Comparison of ENCODE assay signal across 8 cellular contexts in genomic region chr11:61797263-61797944, GRCh38. TPM values are rescaled to one million over a fixed set of nuclear protein-coding genes. Genes with fewer than 3 reads are reported as not detected.
DNase-seq lines count a peak whose midpoint lies in the region; ATAC-seq, FAIRE-seq and TF ChIP-seq lines count a peak whose summit lies in the region.

No MANE protein-coding gene starts in this region.

- H3K27ac ChIP-seq in PC-9, result no peak overlapping the region

- intact Hi-C loops in PC-9 (cut with micrococcal nuclease; ENCODE audit: unreplicated experiment), result loop anchor here (1.0 to 10.0 kb wide), 6 partner anchors 74 to 311 kb away; no protein-coding TSS in a partner anchor

- H4K20me1 ChIP-seq in PC-9 (ENCODE audit: insufficient read depth), result no peaks in the 10 kb centered on the region; the same call in none of the 2 replicates

- TF ChIP-seq CTCF in PC-9 (conservative IDR thresholded peaks at IDR 0.05) (peak; percentile 92), fibroblast of villous mesenchyme (IDR thresholded peaks at IDR 0.05; ENCODE audit: insufficient read depth, low read depth, low read length) (peak; percentile 82)

- no peaks in the 10 kb centered on the region for H3K9me3 ChIP-seq in PC-9 (ENCODE audit: insufficient read depth, low read depth)

- no peaks in the 10 kb centered on the region for H3K27me3 ChIP-seq in PC-9 (ENCODE audit: insufficient read depth, low read depth)

- DNase-seq in COLO829 (ENCODE audit: low spot score), result peak; percentile 77
- DNase-seq in KG1 (lab: John Stamatoyannopoulos, UW), result peak; percentile 83
- DNase-seq in PC-9, result peak; percentile 72 to 73
- peak; percentile 37 to 40 for DNase-seq in activated T-helper 1 cell treated with anti-CD3 and anti-CD28 coated beads, Interleukin-2, amount 50 U/mL, for 16 hours (ENCODE audit: low read depth in 1 of 2, low spot score in 1 of 2)
- DNase-seq in fibroblast of villous mesenchyme (ENCODE audit: low read depth), result peak; percentile 91
- peak; percentile 47 for DNase-seq in occipital lobe (lab: John Stamatoyannopoulos, UW)
- DNase-seq in urothelium cell line (ENCODE audit: low spot score), result peak; percentile 57

- H3F3A ChIP-seq in PC-9 (ENCODE audit: insufficient read depth, low read depth), result peaks cover 50% of the 10 kb centered on the region; the same call in 1 of the 2 replicates

- H2AFZ ChIP-seq in PC-9, result no peak overlapping the region

- peaks cover 53% of the 10 kb centered on the region for H3K79me2 ChIP-seq in PC-9 (ENCODE audit: low read depth)

- 0 out of 2 replicates have a peak, but pooled peaks cover 11% of the 10 kb centered on the region for H3K36me3 ChIP-seq in PC-9 (ENCODE audit: low read depth)

- POLR2A ChIA-PET in PC-9 (lab: Charles Lee; ENCODE audit: unreplicated experiment), result interaction anchor here (0.5 to 0.9 kb wide), 3 partner anchors 18 to 1810 kb away, joined by 6 to 18 read pairs (median 6); no protein-coding TSS in a partner anchor

- no peak for FAIRE-seq in urothelium cell line (lab: Jason Lieb, UNC)

- no peak overlapping the region for H3K4me2 ChIP-seq in PC-9

- ATAC-seq in GM21423 (IDR thresholded peaks at IDR 0.05; ENCODE audit: unreplicated experiment), result no peak

- H3K9me2 ChIP-seq in PC-9 (ENCODE audit: insufficient read depth), result no peaks in the 10 kb centered on the region

- H3K4me1 ChIP-seq in PC-9 (replicated peaks; ENCODE audit: insufficient read depth), result peaks cover 12% of the 10 kb centered on the region

- CTCF ChIA-PET in PC-9 (lab: Charles Lee), result interaction anchor here (0.6 to 3.1 kb wide), 13 partner anchors 16 to 531 kb away, joined by 3 to 21 read pairs (median 6); no protein-coding TSS in a partner anchor

- no peak overlapping the region for H3K4me3 ChIP-seq in PC-9
- no peak overlapping the region for H3K4me3 ChIP-seq in fibroblast of villous mesenchyme (ENCODE audit: low read depth, low read length)

- no TSS peak for BruUV-seq in PC-9 (replicated peaks; lab: Mats Ljungman, UMichigan)

RNA-seq across cellular contexts. Expression of gene FEN1, which starts 4.7 kb away (rescaled TPM):
- 56.5 and 60.9 TPM in 2 replicates for total RNA-seq in PC-9 (2021)
- total RNA-seq in fibroblast of villous mesenchyme, result 23.8 and 27.6 TPM in 2 replicates
- total RNA-seq in occipital lobe, result 13.3 TPM

RNA-seq across cellular contexts. Expression of gene TMEM258, which starts 5.0 kb away (rescaled TPM):
- total RNA-seq in PC-9 (2021) (141 and 217 TPM in 2 replicates), fibroblast of villous mesenchyme (40.6 and 76.4 TPM in 2 replicates), occipital lobe (39.6 TPM)

RNA-seq across cellular contexts. Expression of gene FADS1, which starts 19.4 kb away (rescaled TPM):
- 114 and 150 TPM in 2 replicates for total RNA-seq in PC-9 (2021)
- total RNA-seq in fibroblast of villous mesenchyme, result 190 and 244 TPM in 2 replicates
- total RNA-seq in occipital lobe, result 85.0 TPM

RNA-seq across cellular contexts. Expression of gene FADS2, which starts 30.7 kb away (rescaled TPM):
- 223 and 514 TPM in 2 replicates for total RNA-seq in PC-9 (2021)
- 713 and 741 TPM in 2 replicates for total RNA-seq in fibroblast of villous mesenchyme
- total RNA-seq in occipital lobe, result 109 TPM

RNA-seq across cellular contexts. Expression of gene MYRF, which starts 45.0 kb away (rescaled TPM):
- 15.3 and 16.3 TPM in 2 replicates for total RNA-seq in PC-9 (2021)
- total RNA-seq in fibroblast of villous mesenchyme, result 2.6 and 9.7 TPM in 2 replicates
- total RNA-seq in occipital lobe, result 0.94 TPM

Comparison
In these comparisons a context has a peak if more than half of its experiments do, and no peak if none do; other contexts are left out.
1. DNase-seq: peak in every context shown above with its lines; median percentile 91 in fibroblast of villous mesenchyme; 83 in KG1; 77 in COLO829; 72 in PC-9; 57 in urothelium cell line; 47 in occipital lobe; 38 in activated T-helper 1 cell treated with anti-CD3 and anti-CD28 coated beads, Interleukin-2, amount 50 U/mL, for 16 hours.